Comparison of ENCODE assay signal across 8 cellular contexts in the genomic region with DNA sequence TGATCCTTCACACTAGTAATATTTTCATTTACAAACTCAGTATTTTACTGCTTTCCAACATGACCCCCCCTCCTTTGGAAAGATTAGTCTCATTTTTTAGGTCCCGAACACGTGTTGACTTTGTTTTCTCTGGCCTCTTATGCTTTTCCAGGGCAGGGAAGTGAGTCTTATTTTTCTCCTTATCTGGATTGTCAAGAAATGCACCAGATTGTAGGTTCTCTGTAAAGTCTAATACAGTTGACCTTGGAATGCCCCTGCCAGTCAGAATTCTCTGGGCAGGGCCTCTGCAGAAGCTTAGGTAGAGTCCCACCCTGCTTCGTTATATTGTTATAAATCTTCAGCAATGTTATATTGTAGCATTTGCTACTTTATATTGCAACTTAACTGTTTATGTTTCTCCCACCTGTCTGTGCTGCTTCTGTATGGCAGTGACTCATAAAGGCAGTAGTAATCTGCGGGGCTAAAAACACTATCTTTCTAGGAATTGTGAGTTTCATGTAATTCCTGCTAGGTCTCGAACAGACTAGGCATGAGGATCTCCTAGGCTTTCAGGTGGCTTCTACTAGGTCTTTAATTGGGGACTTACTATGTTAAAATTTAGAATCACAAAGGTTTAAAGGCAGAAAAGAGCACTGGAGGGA. TPM values are rescaled to one million over a fixed set of nuclear protein-coding genes. Genes with fewer than 3 reads are reported as not detected.
DNase-seq lines count a peak whose midpoint lies in the region; ATAC-seq and TF ChIP-seq lines count a peak whose summit lies in the region.

No MANE protein-coding gene starts in this region.

- H3K4me3 ChIP-seq in BJ (ENCODE audit: low read depth, low read length), result peak overlapping the region; percentile 51

- H3K4me3 Mint-ChIP-seq in brain (peak overlapping the region; percentile 84 to 92 (median 88)), naive B cell (peak overlapping the region; percentile 27 to 98 (median 86))

- no peaks in the 10 kb centered on the region for H3K36me3 ChIP-seq in BJ (ENCODE audit: control insufficient read depth, insufficient read depth, low read length)

- peaks cover 0 to 9% (median 0%) of the 10 kb centered on the region in 5 experiments for H3K9me3 Mint-ChIP-seq in brain
- no peaks in the 10 kb centered on the region for H3K9me3 Mint-ChIP-seq in naive B cell

- H3K27me3 Mint-ChIP-seq in brain (no peaks in the 10 kb centered on the region), naive B cell (no peaks in the 10 kb centered on the region)

- H3K36me3 Mint-ChIP-seq in brain (no peaks in the 10 kb centered on the region), naive B cell (no peaks in the 10 kb centered on the region)

- CTCF ChIA-PET in BJ (lab: Yijun Ruan, JAX), result interaction anchor here (1.2 kb wide), 1 partner anchor 12 kb away, joined by 4 read pairs; no protein-coding TSS in a partner anchor

- ATAC-seq in naive B cell (ENCODE audit: low read depth in 2 of 2) (no peak), GM18505 (IDR thresholded peaks at IDR 0.05; ENCODE audit: unreplicated experiment) (no peak), omental fat pad (ENCODE audit: low FRiP score) (no peak)

- H3K27me3 ChIP-seq in BJ (ENCODE audit: control insufficient read depth, insufficient read depth, low read length), result no peaks in the 10 kb centered on the region

- in situ Hi-C loops in KBM-7 (cut with MboI; ENCODE audit: low pct_unique_long_range_greater_than_20kb, low sequenced_read_pairs), result no loop called here

- peaks cover 43% of the 10 kb centered on the region for H3K4me1 Mint-ChIP-seq in brain
- peaks cover 18 to 36% (median 35%) of the 10 kb centered on the region in 3 donors for H3K4me1 Mint-ChIP-seq in naive B cell

- TF ChIP-seq POLR2A in GM18505 (IDR thresholded peaks at IDR 0.05; ENCODE audit: borderline replicate concordance, extremely low read depth, insufficient read depth, insufficient read length), result no peak

- peak overlapping the region; percentile 54 to 100 (median 71) for H3K27ac Mint-ChIP-seq in brain
- peak overlapping the region in 5 of 6 donors; percentile 78 to 99 (median 95) for H3K27ac Mint-ChIP-seq in naive B cell

- DNase-seq in BJ (ENCODE audit: low read depth) (no peak), KBM-7 (peak; percentile 32), naive B cell (no peak), ecto neural progenitor cell (ENCODE audit: low spot score) (no peak), NCI-H1092 treated with DMSO at 0.1 percent for 48 hours (lab: John Stamatoyannopoulos, UW) (no peak), omental fat pad (ENCODE audit: low spot score) (no peak)

- POLR2A ChIA-PET in BJ (lab: Charles Lee), result no interaction called here

- no peak for TF ChIP-seq CTCF in BJ (IDR thresholded peaks at IDR 0.05; ENCODE audit: insufficient read depth, low read depth, low read length)
- TF ChIP-seq CTCF in brain (conservative IDR thresholded peaks at IDR 0.05), result no peak
- no peak for TF ChIP-seq CTCF in omental fat pad (IDR thresholded peaks at IDR 0.05)

RNA-seq across cellular contexts. Expression of a gene that starts 2.0 kb away (rescaled TPM):
- polyA plus RNA-seq in BJ (2011; rRNA removed) (3.9 and 8.0 TPM in 2 replicates), brain (ENCODE audit: insufficient read depth, low read depth, low replicate concordance) (4.9 TPM), naive B cell (ENCODE audit: low read depth in 6 of 6) (1 to 10 TPM; 1.5 to 8.7 (median 6.0) TPM)
- 10.7 TPM in 2 replicates for polyA minus RNA-seq in BJ (2011; rRNA and poly(A)+ RNA removed)
- 10 to 100 TPM; 16.9 to 36.4 (median 20.7) TPM for total RNA-seq in omental fat pad
